ENCODE assay signal across 7 cellular contexts in genomic region chr15:45377630-45378148, GRCh38. TPM values are rescaled to one million over a fixed set of nuclear protein-coding genes. Genes with fewer than 3 reads are reported as not detected.
A peak's percentile ranks its signal among the peaks of the same experiment; 100 is the strongest.
DNase-seq lines count a peak whose midpoint lies in the region; ATAC-seq and TF ChIP-seq lines count a peak whose summit lies in the region.

No MANE protein-coding gene starts in this region.

- peak overlapping the region; percentile 89 for H2AFZ ChIP-seq in neuron (ENCODE audit: low read depth, low read length)

- peaks cover 11% of the 10 kb centered on the region for H3K4me1 Mint-ChIP-seq in T-helper 1 cell treated with Interleukin-12 subunit alpha and Interleukin-12 subunit beta and Interleukin-4 antibody, amounts not matched to agents 30 μg/mL and 1 μg/mL, for 36 hours (ENCODE audit: low read depth)

- H3K4me3 ChIP-seq in fibroblast of the aortic adventitia (ENCODE audit: low read depth, low read length) (peak overlapping the region; percentile 60), neuron (ENCODE audit: low read length) (peak overlapping the region; percentile 36)

- peaks cover 2% of the 10 kb centered on the region for H3K36me3 Mint-ChIP-seq in T-helper 1 cell treated with Interleukin-12 subunit alpha and Interleukin-12 subunit beta and Interleukin-4 antibody, amounts not matched to agents 30 μg/mL and 1 μg/mL, for 36 hours (ENCODE audit: low read depth)

- peak; percentile 34 for ATAC-seq in GM18502 (IDR thresholded peaks at IDR 0.05; ENCODE audit: poor library complexity, unreplicated experiment)
- ATAC-seq in HG02678 (IDR thresholded peaks at IDR 0.05; ENCODE audit: unreplicated experiment), result peak; percentile 32
- ATAC-seq in HG03354 (IDR thresholded peaks at IDR 0.05; ENCODE audit: poor library complexity, severe bottlenecking, unreplicated experiment), result no peak

- no peaks in the 10 kb centered on the region for H3K9me3 ChIP-seq in neuron (ENCODE audit: low read length)

- no peak for DNase-seq in fibroblast of the aortic adventitia (ENCODE audit: low read depth)
- no peak for DNase-seq in erythroblast (lab: John Stamatoyannopoulos, UW)

- H3K4me1 ChIP-seq in neuron (ENCODE audit: insufficient read depth, low read length), result peaks cover 13% of the 10 kb centered on the region

- no peak overlapping the region for H3K27ac Mint-ChIP-seq in T-helper 1 cell treated with Interleukin-12 subunit alpha and Interleukin-12 subunit beta and Interleukin-4 antibody, amounts not matched to agents 30 μg/mL and 1 μg/mL, for 36 hours

- H3K4me3 Mint-ChIP-seq in T-helper 1 cell treated with Interleukin-12 subunit alpha and Interleukin-12 subunit beta and Interleukin-4 antibody, amounts not matched to agents 30 μg/mL and 1 μg/mL, for 36 hours, result peak overlapping the region; percentile 60

- H3K9me3 Mint-ChIP-seq in T-helper 1 cell treated with Interleukin-12 subunit alpha and Interleukin-12 subunit beta and Interleukin-4 antibody, amounts not matched to agents 30 μg/mL and 1 μg/mL, for 36 hours, result no peaks in the 10 kb centered on the region

- H3K27me3 ChIP-seq in neuron (ENCODE audit: insufficient read depth, low read length), result no peaks in the 10 kb centered on the region

- no peak for TF ChIP-seq CTCF in fibroblast of the aortic adventitia (IDR thresholded peaks at IDR 0.05; ENCODE audit: insufficient read depth, low read length)

- H3K27me3 Mint-ChIP-seq in T-helper 1 cell treated with Interleukin-12 subunit alpha and Interleukin-12 subunit beta and Interleukin-4 antibody, amounts not matched to agents 30 μg/mL and 1 μg/mL, for 36 hours (ENCODE audit: low read depth), result peaks cover 79% of the 10 kb centered on the region

- H3K36me3 ChIP-seq in neuron (ENCODE audit: insufficient read depth, low read length), result no peaks in the 10 kb centered on the region

- no peak for TF ChIP-seq POLR2A in erythroblast (IDR thresholded peaks at IDR 0.05; ENCODE audit: low read length)

RNA-seq across cellular contexts. Expression of gene GATM, which starts 0.7 kb away (rescaled TPM):
- total RNA-seq in fibroblast of the aortic adventitia (ENCODE audit: low replicate concordance), result 0.18 and 0.57 TPM in 2 replicates
